19 cellular contexts compared by ENCODE assay signal in the genomic region with DNA sequence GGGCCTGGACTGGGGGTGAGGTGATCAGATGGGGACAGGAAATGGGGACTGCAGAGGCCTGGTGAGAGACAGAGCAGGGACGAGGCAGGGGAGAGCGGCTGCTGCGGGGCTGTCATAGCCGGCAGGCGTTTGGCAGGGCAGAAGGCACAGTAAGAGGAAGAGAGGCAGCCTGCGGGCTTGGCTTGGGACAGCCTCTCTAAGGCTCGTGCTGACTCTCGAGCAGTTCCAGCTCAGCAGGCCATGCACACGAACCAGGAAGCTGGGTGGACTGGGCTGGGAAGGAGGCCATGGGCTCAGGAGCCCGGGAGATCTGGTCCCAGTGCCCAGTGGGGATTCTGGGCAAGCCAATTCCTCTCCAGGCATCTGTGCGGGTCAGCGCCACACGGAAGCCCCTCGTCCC. TPM values are rescaled to one million over a fixed set of nuclear protein-coding genes. Genes with fewer than 3 reads are reported as not detected.
DNase-seq lines count a peak whose midpoint lies in the region; ATAC-seq and TF ChIP-seq lines count a peak whose summit lies in the region.
"Had no signal": no experiment of that assay in that cellular context is flagged by ENCODE, and none has a peak within 500 bp of the region (broad histone marks: within the 10 kb centered on the region; RNA-seq: fewer than 3 reads in every experiment).

No MANE protein-coding gene starts in this region.

- intact Hi-C loops in Right ventricle myocardium inferior (cut with DNase I): loop anchor here (5.0 kb wide), 1 partner anchor 209 kb away; no protein-coding TSS in a partner anchor
- intact Hi-C loops in activated T-helper 1 cell treated with anti-CD3 and anti-CD28 coated beads, Interleukin-12 subunit alpha, Interleukin-12 subunit beta, Interleukin-2, Interleukin-4 antibody, amounts not matched to agents 30 ng/mL and 10 ng/mL and 1 ng/mL, durations not matched to agents 14 hours and 24 hours and 36 hours (cut with micrococcal nuclease): loop anchor here (5.0 kb wide), 1 partner anchor 429 kb away; no protein-coding TSS in a partner anchor

- H3K4me1 ChIP-seq in right atrium auricular region (peaks cover 0 to 3% of the 10 kb centered on the region in 2 donors), Peyer's patch (no peaks in the 10 kb centered on the region)

- no peaks in the 10 kb centered on the region for H3K9me3 Mint-ChIP-seq in activated T-helper 1 cell treated with anti-CD3 and anti-CD28 coated beads, Interleukin-12 subunit alpha, Interleukin-12 subunit beta, Interleukin-2, Interleukin-4 antibody, amounts not matched to agents 30 ng/mL and 10 ng/mL and 1 ng/mL, durations not matched to agents 14 hours and 24 hours and 36 hours
- no peaks in the 10 kb centered on the region for H3K9me3 Mint-ChIP-seq in stimulated activated memory B cell treated with anti-CD40 and anti-IgM and Interleukin-4, amounts not matched to agents 10 μg/mL and 1 μg/mL and 100 μg/mL, for 72 hours
- H3K9me3 Mint-ChIP-seq: CD14-positive monocyte had no signal

- peaks cover 16% of the 10 kb centered on the region for H3K4me1 Mint-ChIP-seq in activated T-helper 1 cell treated with anti-CD3 and anti-CD28 coated beads, Interleukin-12 subunit alpha, Interleukin-12 subunit beta, Interleukin-2, Interleukin-4 antibody, amounts not matched to agents 30 ng/mL and 10 ng/mL and 1 ng/mL, durations not matched to agents 14 hours and 24 hours and 36 hours (ENCODE audit: low read depth)
- H3K4me1 Mint-ChIP-seq in stimulated activated memory B cell treated with anti-CD40 and anti-IgM and Interleukin-4, amounts not matched to agents 10 μg/mL and 1 μg/mL and 100 μg/mL, for 72 hours: peaks cover 48% of the 10 kb centered on the region

- no peak for DNase-seq in Right ventricle myocardium inferior (ENCODE audit: missing footprints)
- no peak for DNase-seq in right atrium auricular region (ENCODE audit: low spot score)
- DNase-seq in activated T-helper 1 cell treated with anti-CD3 and anti-CD28 coated beads, Interleukin-12 subunit alpha, Interleukin-12 subunit beta, Interleukin-2, Interleukin-4 antibody, amounts not matched to agents 30 ng/mL and 10 ng/mL and 1 ng/mL, durations not matched to agents 14 hours and 24 hours and 36 hours (ENCODE audit: low spot score): no peak
- DNase-seq in kidney tubule cell (ENCODE audit: low spot score): peak; percentile 20
- DNase-seq in Peyer's patch: no peak
- no peak for DNase-seq in hypothalamus (lab: John Stamatoyannopoulos, UW)
- DNase-seq: activated CD4-positive, alpha-beta T cell treated with anti-CD3 and anti-CD28 coated beads for 1 hour; brain microvascular endothelial cell; cortex of kidney; GF-D8; KG1; left colon; NCI-H2081; PC-9 had no signal

- peaks cover 13% of the 10 kb centered on the region for H3K27me3 Mint-ChIP-seq in activated T-helper 1 cell treated with anti-CD3 and anti-CD28 coated beads, Interleukin-12 subunit alpha, Interleukin-12 subunit beta, Interleukin-2, Interleukin-4 antibody, amounts not matched to agents 30 ng/mL and 10 ng/mL and 1 ng/mL, durations not matched to agents 14 hours and 24 hours and 36 hours (ENCODE audit: insufficient read depth)
- H3K27me3 Mint-ChIP-seq in stimulated activated memory B cell treated with anti-CD40 and anti-IgM and Interleukin-4, amounts not matched to agents 10 μg/mL and 1 μg/mL and 100 μg/mL, for 72 hours: no peaks in the 10 kb centered on the region

- H3K27me3 ChIP-seq in right atrium auricular region (no peaks in the 10 kb centered on the region), Peyer's patch (no peaks in the 10 kb centered on the region)

- H3K36me3 ChIP-seq in right atrium auricular region: no peaks in the 10 kb centered on the region
- H3K36me3 ChIP-seq in Peyer's patch: no peaks in the 10 kb centered on the region
- H3K36me3 ChIP-seq: brain microvascular endothelial cell, suprapubic skin had no signal

- H3K27ac ChIP-seq in right atrium auricular region (no peak overlapping the region), Peyer's patch (no peak overlapping the region)
- H3K27ac ChIP-seq: brain microvascular endothelial cell, PC-9, suprapubic skin had no signal

- no peak for TF ChIP-seq CTCF in right atrium auricular region (IDR thresholded peaks at IDR 0.05)
- TF ChIP-seq CTCF in Peyer's patch (IDR thresholded peaks at IDR 0.05): no peak

- no peak for TF ChIP-seq POLR2A in Peyer's patch (IDR thresholded peaks at IDR 0.05)

- H3K4me3 ChIP-seq in right atrium auricular region (no peak overlapping the region), Peyer's patch (no peak overlapping the region)
- H3K4me3 ChIP-seq: GM12878, PC-9, suprapubic skin had no signal

- no peaks in the 10 kb centered on the region for H3K9me3 ChIP-seq in right atrium auricular region
- no peaks in the 10 kb centered on the region for H3K9me3 ChIP-seq in Peyer's patch
- H3K9me3 ChIP-seq: suprapubic skin had no signal

- peak overlapping the region; percentile 32 for H3K27ac Mint-ChIP-seq in activated T-helper 1 cell treated with anti-CD3 and anti-CD28 coated beads, Interleukin-12 subunit alpha, Interleukin-12 subunit beta, Interleukin-2, Interleukin-4 antibody, amounts not matched to agents 30 ng/mL and 10 ng/mL and 1 ng/mL, durations not matched to agents 14 hours and 24 hours and 36 hours
- peak overlapping the region; percentile 57 for H3K27ac Mint-ChIP-seq in stimulated activated memory B cell treated with anti-CD40 and anti-IgM and Interleukin-4, amounts not matched to agents 10 μg/mL and 1 μg/mL and 100 μg/mL, for 72 hours

- ATAC-seq in Right ventricle myocardium inferior (peak; percentile 30), GM21526 (IDR thresholded peaks at IDR 0.05; ENCODE audit: low FRiP score, unreplicated experiment) (no peak)
- ATAC-seq in stimulated activated memory B cell treated with anti-CD40 and anti-IgM and Interleukin-4, amounts not matched to agents 10 μg/mL and 1 μg/mL and 100 μg/mL, for 72 hours: no peak
- ATAC-seq: left colon had no signal

- no peaks in the 10 kb centered on the region for H3K36me3 Mint-ChIP-seq in activated T-helper 1 cell treated with anti-CD3 and anti-CD28 coated beads, Interleukin-12 subunit alpha, Interleukin-12 subunit beta, Interleukin-2, Interleukin-4 antibody, amounts not matched to agents 30 ng/mL and 10 ng/mL and 1 ng/mL, durations not matched to agents 14 hours and 24 hours and 36 hours (ENCODE audit: low read depth)
- no peaks in the 10 kb centered on the region for H3K36me3 Mint-ChIP-seq in stimulated activated memory B cell treated with anti-CD40 and anti-IgM and Interleukin-4, amounts not matched to agents 10 μg/mL and 1 μg/mL and 100 μg/mL, for 72 hours
- H3K36me3 Mint-ChIP-seq: CD14-positive monocyte had no signal

- H3K4me3 Mint-ChIP-seq in activated T-helper 1 cell treated with anti-CD3 and anti-CD28 coated beads, Interleukin-12 subunit alpha, Interleukin-12 subunit beta, Interleukin-2, Interleukin-4 antibody, amounts not matched to agents 30 ng/mL and 10 ng/mL and 1 ng/mL, durations not matched to agents 14 hours and 24 hours and 36 hours: no peak overlapping the region
- H3K4me3 Mint-ChIP-seq in stimulated activated memory B cell treated with anti-CD40 and anti-IgM and Interleukin-4, amounts not matched to agents 10 μg/mL and 1 μg/mL and 100 μg/mL, for 72 hours: no peak overlapping the region
- H3K4me3 Mint-ChIP-seq: CD14-positive monocyte had no signal

RNA-seq across cellular contexts. Expression of a gene that starts 19.6 kb away (rescaled TPM):
- total RNA-seq in Right ventricle myocardium inferior (67.1 TPM), right atrium auricular region (100 to 1,000 TPM; 177 to 185 TPM), Peyer's patch (100 to 1,000 TPM; 135 to 197 (median 167) TPM)
- total RNA-seq in activated T-helper 1 cell treated with anti-CD3 and anti-CD28 coated beads, Interleukin-12 subunit alpha, Interleukin-12 subunit beta, Interleukin-2, Interleukin-4 antibody, amounts not matched to agents 30 ng/mL and 10 ng/mL and 1 ng/mL, durations not matched to agents 14 hours and 24 hours and 36 hours: 322 and 323 TPM in 2 replicates

RNA-seq across cellular contexts. Expression of a gene that starts 41.8 kb away (rescaled TPM):
- total RNA-seq in Right ventricle myocardium inferior (11.3 TPM), right atrium auricular region (1 to 10 TPM; 3.7 to 5.7 TPM), Peyer's patch (10 to 100 TPM in 1 of 4 donors, 1 to 10 TPM in 3; 2.8 to 16.5 (median 4.1) TPM)
- 22.3 and 25.0 TPM in 2 replicates for total RNA-seq in activated T-helper 1 cell treated with anti-CD3 and anti-CD28 coated beads, Interleukin-12 subunit alpha, Interleukin-12 subunit beta, Interleukin-2, Interleukin-4 antibody, amounts not matched to agents 30 ng/mL and 10 ng/mL and 1 ng/mL, durations not matched to agents 14 hours and 24 hours and 36 hours
